Comparison of ENCODE assay signal across 1 cellular context in genomic region chr15:50053457-50053856, GRCh38.
TF ChIP-seq lines count a peak whose summit lies in the region.

No MANE protein-coding gene starts in this region.

TF ChIP-seq in IMR-90, 13 proteins besides CTCF, POLR2A, EP300 and RAD21 (continued from another document):
- TF ChIP-seq RFX5 (IDR thresholded peaks at IDR 0.05; ENCODE audit: low read depth, low read length): no peak
- TF ChIP-seq ELK1 (IDR thresholded peaks at IDR 0.05; ENCODE audit: borderline replicate concordance, low read depth, low read length): no peak
- no peak for TF ChIP-seq NFE2L2 (IDR thresholded peaks at IDR 0.05; ENCODE audit: low read depth, low read length)
- no peak for TF ChIP-seq MAZ (IDR thresholded peaks at IDR 0.05; ENCODE audit: borderline replicate concordance, low read depth, low read length)
- TF ChIP-seq RCOR1 (IDR thresholded peaks at IDR 0.05; ENCODE audit: insufficient replicate concordance, low read length): no peak
